Comparison of ENCODE assay signal across 9 cellular contexts in the genomic region with DNA sequence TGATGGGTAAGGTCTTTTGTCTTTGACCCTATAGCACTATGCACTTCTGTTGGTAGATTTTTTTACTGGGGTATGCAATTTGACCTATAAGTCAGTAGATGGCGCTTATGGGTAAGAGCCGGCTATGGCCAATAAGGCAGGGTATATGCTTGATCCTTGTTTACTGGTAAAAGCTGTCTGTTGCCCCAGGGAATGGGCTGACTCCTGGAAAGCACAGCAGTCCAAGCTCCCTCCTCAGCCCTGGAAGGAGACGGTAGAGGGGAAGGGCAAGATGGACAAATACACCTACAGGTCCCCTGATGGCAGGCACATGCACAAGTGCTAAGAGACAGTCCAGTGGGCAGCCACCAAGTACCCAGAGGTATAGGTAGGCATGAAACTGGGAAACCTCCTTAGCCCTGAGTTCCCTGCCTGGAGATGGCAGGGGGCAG.
DNase-seq lines count a peak whose midpoint lies in the region; ATAC-seq and TF ChIP-seq lines count a peak whose summit lies in the region.
"Had no signal": no experiment of that assay in that cellular context is flagged by ENCODE, and none has a peak within 500 bp of the region (broad histone marks: within the 10 kb centered on the region; RNA-seq: fewer than 3 reads in every experiment).

No MANE protein-coding gene starts in this region.

- intact Hi-C loops in Caco-2 (cut with micrococcal nuclease; ENCODE audit: unreplicated experiment) = loop anchor here (1.0 kb wide), 2 partner anchors 404 to 514 kb away; no protein-coding TSS in a partner anchor
- intact Hi-C loops in Panc1 (cut with micrococcal nuclease; ENCODE audit: unreplicated experiment) = loop anchor here (10.0 kb wide), 1 partner anchor 199 kb away; no protein-coding TSS in a partner anchor
- intact Hi-C loops in esophagus squamous epithelium (cut with DNase I) = no loop called here
- intact Hi-C loops in naive thymus-derived CD4-positive, alpha-beta T cell (cut with micrococcal nuclease) = no loop called here
- intact Hi-C loops in activated CD4-positive, alpha-beta T cell treated with anti-CD3 and anti-CD28 coated beads for 36 hours (cut with DNase I, micrococcal nuclease) = loop anchor here in 1 of 2 experiments (1.0 kb wide), 1 partner anchor 514 kb away; no protein-coding TSS in a partner anchor

- H3K9me3 Mint-ChIP-seq in Caco-2 (ENCODE audit: unreplicated experiment) = no peaks in the 10 kb centered on the region
- peaks cover 0 to 8% (median 3%) of the 10 kb centered on the region in 11 donors for H3K9me3 Mint-ChIP-seq in naive thymus-derived CD4-positive, alpha-beta T cell
- peaks cover under 1% of the 10 kb centered on the region for H3K9me3 Mint-ChIP-seq in activated CD4-positive, alpha-beta T cell treated with anti-CD3 and anti-CD28 coated beads for 36 hours (ENCODE audit: low read depth)

- peaks cover 6% of the 10 kb centered on the region for H3K27me3 Mint-ChIP-seq in Caco-2 (ENCODE audit: insufficient read depth, unreplicated experiment)
- peaks cover 0 to 16% (median 3%) of the 10 kb centered on the region in 5 donors for H3K27me3 Mint-ChIP-seq in naive thymus-derived CD4-positive, alpha-beta T cell
- H3K27me3 Mint-ChIP-seq in activated CD4-positive, alpha-beta T cell treated with anti-CD3 and anti-CD28 coated beads for 36 hours = peaks cover 4% of the 10 kb centered on the region

- H3K27ac ChIP-seq in Panc1 (ENCODE audit: low read length) (no peak overlapping the region), esophagus squamous epithelium (no peak overlapping the region)
- no peak overlapping the region for H3K27ac ChIP-seq in naive thymus-derived CD4-positive, alpha-beta T cell (ENCODE audit: low read depth, low read length)
- H3K27ac ChIP-seq: neutrophil had no signal

- ATAC-seq in GM18907 (IDR thresholded peaks at IDR 0.05; ENCODE audit: unreplicated experiment) (peak; percentile 90), HG03159 (IDR thresholded peaks at IDR 0.05; ENCODE audit: unreplicated experiment) (peak; percentile 91), Panc1 (no peak)
- ATAC-seq in naive thymus-derived CD4-positive, alpha-beta T cell = no peak
- ATAC-seq in activated CD4-positive, alpha-beta T cell treated with anti-CD3 and anti-CD28 coated beads for 36 hours = no peak

- H3K4me1 Mint-ChIP-seq in Caco-2 (ENCODE audit: low read depth, unreplicated experiment) = no peaks in the 10 kb centered on the region
- no peaks in the 10 kb centered on the region for H3K4me1 Mint-ChIP-seq in naive thymus-derived CD4-positive, alpha-beta T cell
- H3K4me1 Mint-ChIP-seq in activated CD4-positive, alpha-beta T cell treated with anti-CD3 and anti-CD28 coated beads for 36 hours = no peaks in the 10 kb centered on the region

- H3K4me1 ChIP-seq in Caco-2 = no peaks in the 10 kb centered on the region
- no peaks in the 10 kb centered on the region for H3K4me1 ChIP-seq in Panc1 (ENCODE audit: control insufficient read depth, insufficient read depth, low read length)
- no peaks in the 10 kb centered on the region for H3K4me1 ChIP-seq in esophagus squamous epithelium
- no peaks in the 10 kb centered on the region for H3K4me1 ChIP-seq in naive thymus-derived CD4-positive, alpha-beta T cell (ENCODE audit: control insufficient read depth in 2 of 2, insufficient read depth in 2 of 2, low read length in 2 of 2)

- WGBS in esophagus squamous epithelium, 2 donors = 0 to 6% methylated on average over 1 to 3 of the region's 3 CpGs

- no peak for TF ChIP-seq POLR2A in esophagus squamous epithelium (IDR thresholded peaks at IDR 0.05)

- H3K36me3 ChIP-seq in Caco-2 (ENCODE audit: control insufficient read depth, insufficient read depth, low read length) = no peaks in the 10 kb centered on the region
- no peaks in the 10 kb centered on the region for H3K36me3 ChIP-seq in Panc1 (ENCODE audit: control insufficient read depth, insufficient read depth, low read length)
- no peaks in the 10 kb centered on the region for H3K36me3 ChIP-seq in esophagus squamous epithelium
- no peaks in the 10 kb centered on the region for H3K36me3 ChIP-seq in naive thymus-derived CD4-positive, alpha-beta T cell (ENCODE audit: control insufficient read depth in 2 of 3, insufficient read depth in 3 of 3, low read length in 3 of 3)
- H3K36me3 ChIP-seq: neutrophil had no signal

- H3K36me3 Mint-ChIP-seq in Caco-2 (ENCODE audit: insufficient read depth, unreplicated experiment) = no peaks in the 10 kb centered on the region
- no peaks in the 10 kb centered on the region for H3K36me3 Mint-ChIP-seq in naive thymus-derived CD4-positive, alpha-beta T cell
- H3K36me3 Mint-ChIP-seq in activated CD4-positive, alpha-beta T cell treated with anti-CD3 and anti-CD28 coated beads for 36 hours (ENCODE audit: low read depth) = no peaks in the 10 kb centered on the region

- CTCF ChIA-PET in Caco-2 (lab: Charles Lee) (no interaction called here), Panc1 (lab: Charles Lee) (interaction anchor here (0.5 kb wide), 1 partner anchor 519 kb away, joined by 3 read pairs; no protein-coding TSS in a partner anchor)
- CTCF ChIA-PET in naive thymus-derived CD4-positive, alpha-beta T cell (lab: Charles Lee) = no interaction called here
- CTCF ChIA-PET in activated CD4-positive, alpha-beta T cell treated with anti-CD3 and anti-CD28 coated beads for 36 hours (lab: Charles Lee) = interaction anchor here (0.6 kb wide), 1 partner anchor 287 kb away, joined by 3 read pairs; no protein-coding TSS in a partner anchor

- H3K27me3 ChIP-seq in Caco-2 (replicated peaks; ENCODE audit: control insufficient read depth, insufficient read depth, low read length) = no peaks in the 10 kb centered on the region
- no peaks in the 10 kb centered on the region for H3K27me3 ChIP-seq in Panc1 (ENCODE audit: control insufficient read depth, insufficient read depth, low read length)
- no peaks in the 10 kb centered on the region for H3K27me3 ChIP-seq in esophagus squamous epithelium
- no peaks in the 10 kb centered on the region for H3K27me3 ChIP-seq in naive thymus-derived CD4-positive, alpha-beta T cell (ENCODE audit: control insufficient read depth in 2 of 2, insufficient read depth in 2 of 2, low read length in 2 of 2)
- H3K27me3 ChIP-seq: neutrophil had no signal

- H3K4me3 Mint-ChIP-seq in Caco-2 (ENCODE audit: unreplicated experiment) = no peak overlapping the region
- no peak overlapping the region for H3K4me3 Mint-ChIP-seq in naive thymus-derived CD4-positive, alpha-beta T cell
- no peak overlapping the region for H3K4me3 Mint-ChIP-seq in activated CD4-positive, alpha-beta T cell treated with anti-CD3 and anti-CD28 coated beads for 36 hours

- no TSS peak for BruUV-seq in Caco-2 (replicated peaks; lab: Mats Ljungman, UMichigan)
- BruUV-seq in Panc1 (replicated peaks; lab: Mats Ljungman, UMichigan) = no TSS peak

- in situ Hi-C loops in Panc1 (cut with HindIII; ENCODE audit: low pct_unique_long_range_greater_than_20kb, low sequenced_read_pairs) = no loop called here

- H3K27ac Mint-ChIP-seq in Caco-2 (ENCODE audit: unreplicated experiment) = no peak overlapping the region
- no peak overlapping the region for H3K27ac Mint-ChIP-seq in naive thymus-derived CD4-positive, alpha-beta T cell
- no peak overlapping the region for H3K27ac Mint-ChIP-seq in activated CD4-positive, alpha-beta T cell treated with anti-CD3 and anti-CD28 coated beads for 36 hours

- H3K9me3 ChIP-seq in Caco-2 = no peaks in the 10 kb centered on the region
- H3K9me3 ChIP-seq in Panc1 (ENCODE audit: control insufficient read depth, insufficient read depth, low read depth, low read length) = no peaks in the 10 kb centered on the region
- peaks cover 0 to 6% (median 3%) of the 10 kb centered on the region in 3 donors for H3K9me3 ChIP-seq in esophagus squamous epithelium
- H3K9me3 ChIP-seq in naive thymus-derived CD4-positive, alpha-beta T cell (ENCODE audit: control insufficient read depth in 2 of 3, low read length in 3 of 3) = peaks cover 0 to 4% (median 0%) of the 10 kb centered on the region in 3 experiments
- H3K9me3 ChIP-seq: neutrophil had no signal

- peak; percentile 45 to 54 for TF ChIP-seq CTCF in Caco-2 (IDR thresholded peaks at IDR 0.05; ENCODE audit: insufficient read depth in 1 of 2, low read depth in 1 of 2, low read length in 1 of 2, severe bottlenecking in 1 of 2, unreplicated experiment in 1 of 2)
- TF ChIP-seq CTCF in Panc1 (IDR thresholded peaks at IDR 0.05) = peak; percentile 60
- peak in 5 of 6 experiments; percentile 25 to 69 (median 37) for TF ChIP-seq CTCF in esophagus squamous epithelium (IDR thresholded peaks at IDR 0.05)

- no peak overlapping the region for H3K4me3 ChIP-seq in Caco-2 (ENCODE audit: low read depth, low read length)
- no peak overlapping the region for H3K4me3 ChIP-seq in Panc1 (ENCODE audit: low read depth in 2 of 2, low read length in 2 of 2)
- H3K4me3 ChIP-seq in esophagus squamous epithelium = no peak overlapping the region
- H3K4me3 ChIP-seq in naive thymus-derived CD4-positive, alpha-beta T cell (ENCODE audit: low read length) = no peak overlapping the region

- POLR2A ChIA-PET in Caco-2 (lab: Charles Lee) (no interaction called here), Panc1 (lab: Charles Lee) (no interaction called here)
- POLR2A ChIA-PET in naive thymus-derived CD4-positive, alpha-beta T cell (lab: Charles Lee) = no interaction called here
- POLR2A ChIA-PET in activated CD4-positive, alpha-beta T cell treated with anti-CD3 and anti-CD28 coated beads for 36 hours (lab: Charles Lee) = no interaction called here

- peak in 1 of 2 experiments; percentile 15 for DNase-seq in Caco-2
- DNase-seq in Panc1 (ENCODE audit: low read depth, low spot score) = peak; percentile 17
- no peak for DNase-seq in esophagus squamous epithelium (lab: John Stamatoyannopoulos, UW)
- peak; percentile 27 for DNase-seq in non-pigmented ciliary epithelial cell (ENCODE audit: low read depth)
- no peak for DNase-seq in naive thymus-derived CD4-positive, alpha-beta T cell
- DNase-seq in activated CD4-positive, alpha-beta T cell treated with anti-CD3 and anti-CD28 coated beads for 36 hours = no peak

Comparison
In these comparisons a context has a peak if more than half of its experiments do, and no peak if none do; other contexts are left out.
1. DNase-seq: peak in Panc1 (single experiment) and non-pigmented ciliary epithelial cell (single experiment); none in esophagus squamous epithelium (single experiment), naive thymus-derived CD4-positive, alpha-beta T cell (0 of 9) and activated CD4-positive, alpha-beta T cell treated with anti-CD3 and anti-CD28 coated beads for 36 hours (single experiment).
2. ATAC-seq: peak in GM18907 (single experiment) and HG03159 (single experiment); none in Panc1 (single experiment), naive thymus-derived CD4-positive, alpha-beta T cell (single experiment) and activated CD4-positive, alpha-beta T cell treated with anti-CD3 and anti-CD28 coated beads for 36 hours (single experiment).
3. CTCF ChIA-PET loops: an anchor here in Panc1 (0.5 kb wide) and activated CD4-positive, alpha-beta T cell treated with anti-CD3 and anti-CD28 coated beads for 36 hours (0.6 kb wide); none called in Caco-2 and naive thymus-derived CD4-positive, alpha-beta T cell.
4. intact Hi-C loops: an anchor here in Caco-2 (1.0 kb wide) and Panc1 (10.0 kb wide); none called in esophagus squamous epithelium and naive thymus-derived CD4-positive, alpha-beta T cell.
5. Peak in every context shown above with its lines, with median percentiles within 50 percentile points of each other: CTCF ChIP-seq.